ENCODE assay signal across 12 cellular contexts in the genomic region with DNA sequence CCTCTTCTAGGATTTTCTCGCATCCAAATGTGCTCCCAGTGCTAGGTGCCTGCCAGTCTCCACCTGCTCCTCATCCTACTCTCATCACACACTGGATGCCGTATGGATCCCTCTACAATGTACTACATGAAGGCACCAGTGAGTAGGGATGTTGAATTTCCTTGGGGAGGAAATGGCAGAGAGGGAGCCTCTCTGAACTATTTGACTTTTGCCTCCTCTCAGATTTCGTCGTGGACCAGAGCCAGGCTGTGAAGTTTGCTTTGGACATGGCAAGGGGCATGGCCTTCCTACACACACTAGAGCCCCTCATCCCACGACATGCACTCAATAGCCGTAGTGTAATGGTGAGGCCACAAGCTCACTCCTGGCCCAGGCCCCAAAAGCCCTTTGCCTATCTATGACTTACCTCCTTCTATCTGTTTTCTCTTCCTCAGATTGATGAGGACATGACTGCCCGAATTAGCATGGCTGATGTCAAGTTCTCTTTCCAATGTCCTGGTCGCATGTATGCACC. TPM values are rescaled to one million over a fixed set of nuclear protein-coding genes. Genes with fewer than 3 reads are reported as not detected.
DNase-seq lines count a peak whose midpoint lies in the region; ATAC-seq and TF ChIP-seq lines count a peak whose summit lies in the region.
"Had no signal": no experiment of that assay in that cellular context is flagged by ENCODE, and none has a peak within 500 bp of the region (broad histone marks: within the 10 kb centered on the region; RNA-seq: fewer than 3 reads in every experiment).

No MANE protein-coding gene starts in this region.

- H3K36me3 Mint-ChIP-seq in naive thymus-derived CD4-positive, alpha-beta T cell, result peaks cover 0 to 43% (median 8%) of the 10 kb centered on the region in 5 donors
- peaks cover 17% of the 10 kb centered on the region for H3K36me3 Mint-ChIP-seq in type B pancreatic cell

- H3K4me1 ChIP-seq in heart right ventricle (peaks cover 11 to 84% (median 64%) of the 10 kb centered on the region in 9 donors), adipocyte (ENCODE audit: control insufficient read depth, insufficient read depth, low read length) (peaks cover 58% of the 10 kb centered on the region)
- peaks cover 48 to 51% of the 10 kb centered on the region in 2 donors for H3K4me1 ChIP-seq in naive thymus-derived CD4-positive, alpha-beta T cell (ENCODE audit: control insufficient read depth in 2 of 2, insufficient read depth in 2 of 2, low read length in 2 of 2)

- no peaks in the 10 kb centered on the region for H3K9me3 Mint-ChIP-seq in naive thymus-derived CD4-positive, alpha-beta T cell
- no peaks in the 10 kb centered on the region for H3K9me3 Mint-ChIP-seq in type B pancreatic cell

- CTCF ChIA-PET in naive thymus-derived CD4-positive, alpha-beta T cell (lab: Charles Lee), result interaction anchor here (0.6 to 1.4 kb wide), 2 partner anchors 8 to 74 kb away, joined by 3 to 4 read pairs; a partner anchor contains a TSS

- H3K4me1 Mint-ChIP-seq in naive thymus-derived CD4-positive, alpha-beta T cell, result peaks cover 0 to 39% (median 33%) of the 10 kb centered on the region in 7 donors
- H3K4me1 Mint-ChIP-seq in type B pancreatic cell (ENCODE audit: unreplicated experiment), result peaks cover 25% of the 10 kb centered on the region

- intact Hi-C loops in Right ventricle myocardium inferior (cut with DNase I), result loop anchor here (10.0 kb wide), 1 partner anchor 225 kb away; no protein-coding TSS in a partner anchor
- intact Hi-C loops in heart right ventricle (cut with DNase I), result loop anchor here in 4 of 10 donors (5.0 to 10.0 kb wide), 5 partner anchors 43 to 127 kb away; a partner anchor contains a TSS
- intact Hi-C loops in naive thymus-derived CD4-positive, alpha-beta T cell (cut with micrococcal nuclease), result loop anchor here (10.0 kb wide), 2 partner anchors 905 to 925 kb away; a partner anchor contains a TSS

- peaks cover 3 to 57% (median 35%) of the 10 kb centered on the region in 9 donors for H3K36me3 ChIP-seq in heart right ventricle
- H3K36me3 ChIP-seq in adipocyte (ENCODE audit: control insufficient read depth, insufficient read depth, low read length, severe bottlenecking), result peaks cover 39% of the 10 kb centered on the region
- H3K36me3 ChIP-seq in naive thymus-derived CD4-positive, alpha-beta T cell (ENCODE audit: control insufficient read depth in 2 of 3, insufficient read depth in 3 of 3, low read length in 3 of 3), result peaks cover 7 to 34% (median 17%) of the 10 kb centered on the region in 3 experiments

- no peak for TF ChIP-seq CTCF in heart right ventricle (IDR thresholded peaks at IDR 0.05)
- TF ChIP-seq CTCF in type B pancreatic cell (conservative IDR thresholded peaks at IDR 0.05), result no peak

- H3K9me3 ChIP-seq in heart right ventricle, result no peaks in the 10 kb centered on the region
- H3K9me3 ChIP-seq in adipocyte (ENCODE audit: control insufficient read depth, low read length), result no peaks in the 10 kb centered on the region
- H3K9me3 ChIP-seq in naive thymus-derived CD4-positive, alpha-beta T cell (ENCODE audit: control insufficient read depth in 2 of 3, low read length in 3 of 3), result no peaks in the 10 kb centered on the region

- H3K27me3 Mint-ChIP-seq in naive thymus-derived CD4-positive, alpha-beta T cell, result no peaks in the 10 kb centered on the region
- H3K27me3 Mint-ChIP-seq in type B pancreatic cell, result no peaks in the 10 kb centered on the region

- DNase-seq in Right ventricle myocardium inferior (ENCODE audit: missing footprints), result peak; percentile 45
- no peak for DNase-seq in heart right ventricle
- DNase-seq in adipocyte (ENCODE audit: low read depth), result no peak
- peak in 1 of 9 donors; percentile 17 for DNase-seq in naive thymus-derived CD4-positive, alpha-beta T cell
- DNase-seq in type B pancreatic cell (ENCODE audit: extremely low spot score, unreplicated experiment), result no peak
- DNase-seq: mesendoderm, Right ventricle myocardium superior had no signal

- H3K27ac ChIP-seq in heart right ventricle, result peak overlapping the region in 5 of 10 donors; percentile 15 to 99 (median 94)
- peak overlapping the region; percentile 91 for H3K27ac ChIP-seq in naive thymus-derived CD4-positive, alpha-beta T cell (ENCODE audit: low read depth, low read length)
- H3K27ac ChIP-seq: hepatocyte had no signal

- H3K9ac ChIP-seq in adipocyte (ENCODE audit: low read length), result peak overlapping the region; percentile 81

- POLR2A ChIA-PET in naive thymus-derived CD4-positive, alpha-beta T cell (lab: Charles Lee), result interaction anchor here (9.0 to 10.3 kb wide), 2 partner anchors 9 to 72 kb away, joined by 70 to 170 read pairs; a partner anchor contains a TSS

- ATAC-seq in Right ventricle myocardium inferior, result no peak
- ATAC-seq in heart right ventricle, result no peak
- no peak for ATAC-seq in naive thymus-derived CD4-positive, alpha-beta T cell
- no peak for ATAC-seq in GM18519 (IDR thresholded peaks at IDR 0.05; ENCODE audit: low FRiP score, unreplicated experiment)
- ATAC-seq in HG03521 (IDR thresholded peaks at IDR 0.05; ENCODE audit: unreplicated experiment), result no peak
- no peak for ATAC-seq in HG03196 (IDR thresholded peaks at IDR 0.05; ENCODE audit: unreplicated experiment)

- peak overlapping the region in 6 of 9 donors; percentile 18 to 98 (median 70) for H3K27ac Mint-ChIP-seq in naive thymus-derived CD4-positive, alpha-beta T cell
- H3K27ac Mint-ChIP-seq in type B pancreatic cell, result peak overlapping the region; percentile 95

- no peaks in the 10 kb centered on the region for H3K27me3 ChIP-seq in heart right ventricle
- H3K27me3 ChIP-seq in adipocyte (replicated peaks; ENCODE audit: control insufficient read depth, insufficient read depth, low read length), result no peaks in the 10 kb centered on the region
- no peaks in the 10 kb centered on the region for H3K27me3 ChIP-seq in naive thymus-derived CD4-positive, alpha-beta T cell (ENCODE audit: control insufficient read depth in 2 of 2, insufficient read depth in 2 of 2, low read length in 2 of 2)
- H3K27me3 ChIP-seq: hepatocyte had no signal

- H3K4me3 Mint-ChIP-seq in naive thymus-derived CD4-positive, alpha-beta T cell, result peak overlapping the region in 5 of 10 donors; percentile 10 to 75 (median 33)
- peak overlapping the region; percentile 91 for H3K4me3 Mint-ChIP-seq in type B pancreatic cell

- WGBS in heart right ventricle, 2 donors, result 71 to 79% methylated on average over 8 of the region's 8 CpGs

- no peak overlapping the region for H3K4me3 ChIP-seq in heart right ventricle
- no peak overlapping the region for H3K4me3 ChIP-seq in adipocyte (ENCODE audit: low read length)
- H3K4me3 ChIP-seq in naive thymus-derived CD4-positive, alpha-beta T cell (ENCODE audit: low read length), result no peak overlapping the region
- H3K4me3 ChIP-seq: hepatocyte, skin epidermis had no signal

RNA-seq across cellular contexts. Expression of a gene that starts 2.5 kb away (rescaled TPM):
- total RNA-seq in Right ventricle myocardium inferior (90.9 TPM), heart right ventricle (100 to 1,000 TPM in 1 of 10 donors, 10 to 100 TPM in 9; 78.0 to 101 (median 89.7) TPM), type B pancreatic cell (ENCODE audit: low replicate concordance) (121 and 130 TPM in 2 replicates)
- polyA plus RNA-seq in heart right ventricle, result 100 to 1,000 TPM in 1 of 2 donors, 10 to 100 TPM in 1; 93.3 to 254 TPM
- 100 to 1,000 TPM; 116 to 135 (median 128) TPM for total RNA-seq in naive thymus-derived CD4-positive, alpha-beta T cell
- polyA plus RNA-seq in naive thymus-derived CD4-positive, alpha-beta T cell, result 100 to 1,000 TPM; 210 to 247 TPM

RNA-seq across cellular contexts. Expression of a gene that starts 6.0 kb away (rescaled TPM):
- total RNA-seq in Right ventricle myocardium inferior, result 233 TPM
- total RNA-seq in heart right ventricle, result 100 to 1,000 TPM; 150 to 247 (median 204) TPM
- polyA plus RNA-seq in heart right ventricle, result 100 to 1,000 TPM; 213 to 244 TPM
- total RNA-seq in naive thymus-derived CD4-positive, alpha-beta T cell, result 100 to 1,000 TPM in 1 of 5 experiments, 10 to 100 TPM in 4; 34.4 to 165 (median 89.6) TPM
- 10 to 100 TPM; 67.8 to 79.7 TPM for polyA plus RNA-seq in naive thymus-derived CD4-positive, alpha-beta T cell
- 92.7 and 135 TPM in 2 replicates for total RNA-seq in type B pancreatic cell (ENCODE audit: low replicate concordance)

RNA-seq across cellular contexts. Expression of a gene that starts 6.1 kb away (rescaled TPM):
- total RNA-seq in Right ventricle myocardium inferior (22.9 TPM), heart right ventricle (10 to 100 TPM; 12.1 to 23.3 (median 20.5) TPM), type B pancreatic cell (ENCODE audit: low replicate concordance) (19.7 and 23.5 TPM in 2 replicates)
- 10 to 100 TPM; 16.1 to 23.0 TPM for polyA plus RNA-seq in heart right ventricle
- total RNA-seq in naive thymus-derived CD4-positive, alpha-beta T cell, result 10 to 100 TPM; 21.4 to 37.9 (median 27.9) TPM
- 10 to 100 TPM; 17.2 to 29.1 TPM for polyA plus RNA-seq in naive thymus-derived CD4-positive, alpha-beta T cell

RNA-seq across cellular contexts. Expression of a gene that starts 9.7 kb away (rescaled TPM):
- total RNA-seq in Right ventricle myocardium inferior, result 81.5 TPM
- total RNA-seq in heart right ventricle, result 100 to 1,000 TPM in 2 of 10 donors, 10 to 100 TPM in 8; 56.3 to 132 (median 72.6) TPM
- polyA plus RNA-seq in heart right ventricle, result 10 to 100 TPM; 31.9 to 34.6 TPM
- total RNA-seq in naive thymus-derived CD4-positive, alpha-beta T cell, result 100 to 1,000 TPM in 3 of 5 experiments, 10 to 100 TPM in 2; 49.9 to 160 (median 134) TPM
- 100 to 1,000 TPM in 1 of 2 donors, 10 to 100 TPM in 1; 91.6 to 116 TPM for polyA plus RNA-seq in naive thymus-derived CD4-positive, alpha-beta T cell
- 72.8 and 97.8 TPM in 2 replicates for total RNA-seq in type B pancreatic cell (ENCODE audit: low replicate concordance)

RNA-seq across cellular contexts. Expression of a gene that starts 46.0 kb away (rescaled TPM):
- total RNA-seq in Right ventricle myocardium inferior (10.7 TPM), heart right ventricle (10 to 100 TPM in 3 of 10 donors, 1 to 10 TPM in 7; 7.1 to 12.4 (median 8.7) TPM), type B pancreatic cell (ENCODE audit: low replicate concordance) (3.9 and 54.9 TPM in 2 replicates)
- 1 to 10 TPM; 4.1 to 6.7 TPM for polyA plus RNA-seq in heart right ventricle
- total RNA-seq in naive thymus-derived CD4-positive, alpha-beta T cell, result 10 to 100 TPM in 3 of 5 experiments, 1 to 10 TPM in 1, under 1 TPM in 1; 0.48 to 12.5 (median 10.9) TPM
- 1 to 10 TPM; 2.7 to 4.8 TPM for polyA plus RNA-seq in naive thymus-derived CD4-positive, alpha-beta T cell
